In genomic region chr11:76781046-76781801, GRCh38 we compare ENCODE assay signal across 1 cellular context.
TF ChIP-seq lines count a peak whose summit lies in the region.

No MANE protein-coding gene starts in this region.

TF ChIP-seq in HepG2, 621 proteins besides CTCF, POLR2A, EP300 and RAD21 (continued from another document and continues in another):
- no peak for TF ChIP-seq ATF4 (CRISPR knock-in tag; IDR thresholded peaks at IDR 0.05)
- TF ChIP-seq RARA (CRISPR knock-in tag; IDR thresholded peaks at IDR 0.05) = peak; percentile 72
- TF ChIP-seq ZFYVE20 (CRISPR knock-in tag; IDR thresholded peaks at IDR 0.05; ENCODE audit: borderline replicate concordance, low read depth) = no peak
- TF ChIP-seq HOXA3 (CRISPR knock-in tag; IDR thresholded peaks at IDR 0.05) = peak; percentile 52; the same call in 1 of the 2 replicates
- TF ChIP-seq ZNF564 (CRISPR knock-in tag; IDR thresholded peaks at IDR 0.05) = 0 out of 2 replicates have a peak, but pooled peaks have one; percentile 58
- 0 out of 2 replicates have a peak, but pooled peaks have one; percentile 51 for TF ChIP-seq SNAI1 (CRISPR knock-in tag; IDR thresholded peaks at IDR 0.05; ENCODE audit: borderline replicate concordance)
- TF ChIP-seq ARID5B (CRISPR knock-in tag; IDR thresholded peaks at IDR 0.05) = peak; percentile 74
- TF ChIP-seq ZNF264 (CRISPR knock-in tag; IDR thresholded peaks at IDR 0.05) = peak; percentile 58; the same call in 1 of the 2 replicates
- TF ChIP-seq ARNTL (CRISPR knock-in tag; IDR thresholded peaks at IDR 0.05) = 0 out of 2 replicates have a peak, but pooled peaks have one; percentile 48
- no peak for TF ChIP-seq TSC22D2 (CRISPR knock-in tag; IDR thresholded peaks at IDR 0.05; ENCODE audit: borderline replicate concordance)
- no peak for TF ChIP-seq ZNF670 (CRISPR knock-in tag; IDR thresholded peaks at IDR 0.05; ENCODE audit: borderline replicate concordance)
- TF ChIP-seq NFYB (CRISPR knock-in tag; IDR thresholded peaks at IDR 0.05) = no peak
- TF ChIP-seq ARID2 (CRISPR knock-in tag; IDR thresholded peaks at IDR 0.05; ENCODE audit: borderline replicate concordance) = no peak
- peak; percentile 26; the same call in 1 of the 2 replicates for TF ChIP-seq ZNF543 (CRISPR knock-in tag; IDR thresholded peaks at IDR 0.05)
- no peak for TF ChIP-seq ZKSCAN8 (CRISPR knock-in tag; IDR thresholded peaks at IDR 0.05; ENCODE audit: borderline replicate concordance)
- TF ChIP-seq PAXIP1 (CRISPR knock-in tag; conservative IDR thresholded peaks at IDR 0.05) = peak; percentile 76
- TF ChIP-seq BCL6 (CRISPR knock-in tag; IDR thresholded peaks at IDR 0.05) = peak; percentile 77
- peak; percentile 67 for TF ChIP-seq SAP130 (CRISPR knock-in tag; IDR thresholded peaks at IDR 0.05; ENCODE audit: low read depth)
- TF ChIP-seq ISL2 (CRISPR knock-in tag; IDR thresholded peaks at IDR 0.05) = no peak
- TF ChIP-seq GATA4 (IDR thresholded peaks at IDR 0.05; ENCODE audit: borderline replicate concordance, low read depth) = peak; percentile 37; the same call in 1 of the 2 replicates
- no peak for TF ChIP-seq AGO2 (optimal IDR thresholded peaks at IDR 0.05; ENCODE audit: low read depth, low read length)
- peak; percentile 60 for TF ChIP-seq CCAR2 (optimal IDR thresholded peaks at IDR 0.05; ENCODE audit: low read depth, low read length)
- TF ChIP-seq NCOA2 (CRISPR knock-in tag; IDR thresholded peaks at IDR 0.05) = peak; percentile 41; the same call in 1 of the 2 replicates
- peak; percentile 61; the same call in 1 of the 2 replicates for TF ChIP-seq POLR2G (IDR thresholded peaks at IDR 0.05; ENCODE audit: low read depth, low read length)
- no peak for TF ChIP-seq ZNF7 (CRISPR knock-in tag; IDR thresholded peaks at IDR 0.05)
- peak; percentile 38; the same call in 1 of the 2 replicates for TF ChIP-seq ZMYM4 (CRISPR knock-in tag; IDR thresholded peaks at IDR 0.05)
- peak; percentile 30 for TF ChIP-seq YY1 (IDR thresholded peaks at IDR 0.05; ENCODE audit: insufficient read depth, insufficient replicate concordance, low read depth, low read length)
- TF ChIP-seq PATZ1 (CRISPR knock-in tag; IDR thresholded peaks at IDR 0.05) = peak; percentile 91
- TF ChIP-seq ZNF501 (CRISPR knock-in tag; IDR thresholded peaks at IDR 0.05) = peak; percentile 39; the same call in 1 of the 2 replicates
- TF ChIP-seq FLYWCH1 (CRISPR knock-in tag; IDR thresholded peaks at IDR 0.05) = no peak
- peak; percentile 38; the same call in 1 of the 3 replicates for TF ChIP-seq MXI1 (IDR thresholded peaks at IDR 0.05; ENCODE audit: borderline replicate concordance, low read depth, low read length)
- TF ChIP-seq TGIF2 (CRISPR knock-in tag; IDR thresholded peaks at IDR 0.05) = no peak; the same call in 1 of the 2 replicates
- no peak for TF ChIP-seq NFIB (CRISPR knock-in tag; IDR thresholded peaks at IDR 0.05; ENCODE audit: borderline replicate concordance)
- no peak for TF ChIP-seq HCFC1 (IDR thresholded peaks at IDR 0.05; ENCODE audit: low read depth, low read length)
- peak; percentile 48 for TF ChIP-seq KAT8 (CRISPR knock-in tag; IDR thresholded peaks at IDR 0.05)
- no peak for TF ChIP-seq SUZ12 (IDR thresholded peaks at IDR 0.05; ENCODE audit: low read depth, low read length)
- peak; percentile 20; the same call in 1 of the 2 replicates for TF ChIP-seq THAP11 (CRISPR knock-in tag; IDR thresholded peaks at IDR 0.05)
- peak; percentile 54; the same call in 1 of the 2 replicates for TF ChIP-seq TFAP4 (IDR thresholded peaks at IDR 0.05; ENCODE audit: borderline replicate concordance, low read depth)
- peak; percentile 53; the same call in 1 of the 2 replicates for TF ChIP-seq KMT2A (CRISPR knock-in tag; IDR thresholded peaks at IDR 0.05)
- no peak for TF ChIP-seq ZNF550 (CRISPR knock-in tag; IDR thresholded peaks at IDR 0.05; ENCODE audit: borderline replicate concordance)
- peak; percentile 66; the same call in 1 of the 2 replicates for TF ChIP-seq SKIL (CRISPR knock-in tag; IDR thresholded peaks at IDR 0.05; ENCODE audit: borderline replicate concordance)
- TF ChIP-seq NCOR1 (IDR thresholded peaks at IDR 0.05; ENCODE audit: borderline replicate concordance, low read length) = peak; percentile 76; the same call in 1 of the 2 replicates
- peak; percentile 68; the same call in 1 of the 2 replicates for TF ChIP-seq HNF1B (CRISPR knock-in tag; IDR thresholded peaks at IDR 0.05)
- TF ChIP-seq ELF4 (CRISPR knock-in tag; IDR thresholded peaks at IDR 0.05; ENCODE audit: borderline replicate concordance) = no peak
- TF ChIP-seq SOX5 (CRISPR knock-in tag; IDR thresholded peaks at IDR 0.05; ENCODE audit: borderline replicate concordance) = peak; percentile 50
- no peak for TF ChIP-seq ZFP62 (CRISPR knock-in tag; IDR thresholded peaks at IDR 0.05)
- no peak for TF ChIP-seq ZNF772 (CRISPR knock-in tag; IDR thresholded peaks at IDR 0.05)
- no peak for TF ChIP-seq ZMAT5 (CRISPR knock-in tag; IDR thresholded peaks at IDR 0.05; ENCODE audit: borderline replicate concordance, low read depth)
- TF ChIP-seq ZNF619 (CRISPR knock-in tag; IDR thresholded peaks at IDR 0.05) = no peak
- TF ChIP-seq KDM6A (CRISPR knock-in tag; IDR thresholded peaks at IDR 0.05; ENCODE audit: low read depth) = peak; percentile 32; the same call in 1 of the 2 replicates
- no peak for TF ChIP-seq BRF2 (CRISPR knock-in tag; IDR thresholded peaks at IDR 0.05)
- TF ChIP-seq FOXP1 (IDR thresholded peaks at IDR 0.05) = no peak
- 0 out of 2 replicates have a peak, but pooled peaks have one; percentile 1 for TF ChIP-seq FOXP1 (CRISPR knock-in tag; IDR thresholded peaks at IDR 0.05)
- no peak for TF ChIP-seq ZNF644 (CRISPR knock-in tag; IDR thresholded peaks at IDR 0.05; ENCODE audit: low read depth)
- no peak for TF ChIP-seq ATM (IDR thresholded peaks at IDR 0.05; ENCODE audit: borderline replicate concordance)
